8 cellular contexts compared by ENCODE assay signal in genomic region chr4:56978750-56979303, GRCh38. TPM values are rescaled to one million over a fixed set of nuclear protein-coding genes. Genes with fewer than 3 reads are reported as not detected.
A peak's percentile ranks its signal among the peaks of the same experiment; 100 is the strongest.
DNase-seq lines count a peak whose midpoint lies in the region; ATAC-seq and TF ChIP-seq lines count a peak whose summit lies in the region.

Gene POLR2B (plus strand): TSS chr4:56978896. CDS start chr4:56978986, 90 bp downstream.

- DNase-seq in GM04504 (ENCODE audit: low read depth): peak; percentile 88
- DNase-seq in HFFc6: peak; percentile 90
- peak; percentile 98 for DNase-seq in NB4 (ENCODE audit: low read depth)
- peak; percentile 81 for DNase-seq in glomerular endothelial cell (ENCODE audit: extremely low read depth, low read depth, low spot score)
- peak; percentile 92 for DNase-seq in osteoblast (ENCODE audit: insufficient read length, low spot score, missing footprints)
- peak; percentile 81 for DNase-seq in thoracic aorta (ENCODE audit: low spot score)

- H3K4me3 ChIP-seq in NB4 (ENCODE audit: low read depth, low read length): peak within 1 kb of the TSS; percentile 91
- H3K4me3 ChIP-seq in osteoblast (ENCODE audit: insufficient read depth, low read length): peak within 1 kb of the TSS; percentile 93
- peak within 1 kb of the TSS; percentile 75 for H3K4me3 ChIP-seq in thoracic aorta

- peaks cover 8% of the 10 kb centered on the region; the same call in 1 of the 2 replicates for H3K27me3 Mint-ChIP-seq in HFFc6 (ENCODE audit: insufficient read depth)
- H3K27me3 Mint-ChIP-seq in activated naive CD4-positive, alpha-beta T cell treated with anti-CD3 and anti-CD28 coated beads, Interleukin-2, amount 50 U/mL, for 24 hours: no peaks in the 10 kb centered on the region

- peak within 1 kb of the TSS; percentile 94 for H2AFZ ChIP-seq in osteoblast (ENCODE audit: low read length)

- H3K9me3 Mint-ChIP-seq in HFFc6: no peaks in the 10 kb centered on the region
- H3K9me3 Mint-ChIP-seq in activated naive CD4-positive, alpha-beta T cell treated with anti-CD3 and anti-CD28 coated beads, Interleukin-2, amount 50 U/mL, for 24 hours: peaks cover 2% of the 10 kb centered on the region

- peak; percentile 88 for TF ChIP-seq POLR2A in NB4 (IDR thresholded peaks at IDR 0.05; ENCODE audit: extremely low read depth, insufficient read length)

- peaks cover under 1% of the 10 kb centered on the region for H3K36me3 ChIP-seq in osteoblast (ENCODE audit: insufficient read depth, low read length)
- no peaks in the 10 kb centered on the region for H3K36me3 ChIP-seq in thoracic aorta

- H3K27ac Mint-ChIP-seq in HFFc6: peak within 1 kb of the TSS; percentile 98
- H3K27ac Mint-ChIP-seq in activated naive CD4-positive, alpha-beta T cell treated with anti-CD3 and anti-CD28 coated beads, Interleukin-2, amount 50 U/mL, for 24 hours: peak within 1 kb of the TSS; percentile 98

- peaks cover 28% of the 10 kb centered on the region for H3K36me3 Mint-ChIP-seq in HFFc6 (ENCODE audit: low read depth)
- H3K36me3 Mint-ChIP-seq in activated naive CD4-positive, alpha-beta T cell treated with anti-CD3 and anti-CD28 coated beads, Interleukin-2, amount 50 U/mL, for 24 hours: peaks cover 10% of the 10 kb centered on the region

- H3K27me3 ChIP-seq in osteoblast (ENCODE audit: insufficient read depth, low read length): no peaks in the 10 kb centered on the region
- no peaks in the 10 kb centered on the region for H3K27me3 ChIP-seq in thoracic aorta (replicated peaks; ENCODE audit: insufficient read depth)

- peaks cover 46% of the 10 kb centered on the region for H4K20me1 ChIP-seq in osteoblast (ENCODE audit: insufficient read depth, low read length)

- peak within 1 kb of the TSS; percentile 92 for H3K4me2 ChIP-seq in osteoblast (ENCODE audit: insufficient read depth, low read length)

- H3K4me3 Mint-ChIP-seq in HFFc6: peak within 1 kb of the TSS; percentile 99
- peak within 1 kb of the TSS; percentile 100 for H3K4me3 Mint-ChIP-seq in activated naive CD4-positive, alpha-beta T cell treated with anti-CD3 and anti-CD28 coated beads, Interleukin-2, amount 50 U/mL, for 24 hours

- H3K4me1 Mint-ChIP-seq in HFFc6 (ENCODE audit: low read depth): peaks cover 41% of the 10 kb centered on the region
- H3K4me1 Mint-ChIP-seq in activated naive CD4-positive, alpha-beta T cell treated with anti-CD3 and anti-CD28 coated beads, Interleukin-2, amount 50 U/mL, for 24 hours: peaks cover 43% of the 10 kb centered on the region

- ATAC-seq in SK-N-SH treated with all-trans-retinoic acid at 6 μM for 48 hours (peak; percentile 73), thoracic aorta (ENCODE audit: insufficient number of reproducible peaks, low FRiP score, low read depth) (peak; percentile 74)

- peak within 1 kb of the TSS; percentile 94 for H3K27ac ChIP-seq in osteoblast (ENCODE audit: low read depth, low read length)
- H3K27ac ChIP-seq in thoracic aorta: peak within 1 kb of the TSS; percentile 93 to 94

- TF ChIP-seq CTCF in HFFc6 (IDR thresholded peaks at IDR 0.05): no peak
- TF ChIP-seq CTCF in NB4 (IDR thresholded peaks at IDR 0.05; ENCODE audit: low read depth, low read length): no peak
- no peak for TF ChIP-seq CTCF in osteoblast (IDR thresholded peaks at IDR 0.05; ENCODE audit: extremely low read depth, low read depth, low read length)
- TF ChIP-seq CTCF in thoracic aorta (IDR thresholded peaks at IDR 0.05): no peak

- peaks cover 17% of the 10 kb centered on the region for H3K4me1 ChIP-seq in osteoblast (ENCODE audit: insufficient read depth, low read length)
- H3K4me1 ChIP-seq in thoracic aorta (ENCODE audit: control insufficient read depth in 1 of 2, low read depth in 2 of 2): peaks cover 40 to 55% of the 10 kb centered on the region in 2 donors

- H3K79me2 ChIP-seq in osteoblast (ENCODE audit: insufficient read depth, low read length): peaks cover 85% of the 10 kb centered on the region

- no peaks in the 10 kb centered on the region for H3K9me3 ChIP-seq in osteoblast (ENCODE audit: low read depth, low read length)
- no peaks in the 10 kb centered on the region for H3K9me3 ChIP-seq in thoracic aorta

TF ChIP-seq in SK-N-SH treated with all-trans-retinoic acid at 6 μM for 48 hours, 23 proteins besides CTCF, POLR2A, EP300 and RAD21:
- 0 out of 2 replicates have a peak, but pooled peaks have one; percentile 35 for TF ChIP-seq ESRRG (CRISPR knock-in tag; IDR thresholded peaks at IDR 0.05)
- TF ChIP-seq, protein P1, sequence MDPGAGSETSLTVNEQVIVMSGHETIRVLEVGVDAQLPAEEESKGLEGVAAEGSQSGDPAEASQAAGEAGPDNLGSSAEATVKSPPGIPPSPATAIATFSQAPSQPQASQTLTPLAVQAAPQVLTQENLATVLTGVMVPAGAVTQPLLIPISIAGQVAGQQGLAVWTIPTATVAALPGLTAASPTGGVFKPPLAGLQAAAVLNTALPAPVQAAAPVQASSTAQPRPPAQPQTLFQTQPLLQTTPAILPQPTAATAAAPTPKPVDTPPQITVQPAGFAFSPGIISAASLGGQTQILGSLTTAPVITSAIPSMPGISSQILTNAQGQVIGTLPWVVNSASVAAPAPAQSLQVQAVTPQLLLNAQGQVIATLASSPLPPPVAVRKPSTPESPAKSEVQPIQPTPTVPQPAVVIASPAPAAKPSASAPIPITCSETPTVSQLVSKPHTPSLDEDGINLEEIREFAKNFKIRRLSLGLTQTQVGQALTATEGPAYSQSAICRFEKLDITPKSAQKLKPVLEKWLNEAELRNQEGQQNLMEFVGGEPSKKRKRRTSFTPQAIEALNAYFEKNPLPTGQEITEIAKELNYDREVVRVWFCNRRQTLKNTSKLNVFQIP (CRISPR knock-in tag; IDR thresholded peaks at IDR 0.05; ENCODE audit: borderline replicate concordance, low read depth): 0 out of 2 replicates have a peak, but pooled peaks have one; percentile 54
- TF ChIP-seq ARNTL (CRISPR knock-in tag; IDR thresholded peaks at IDR 0.05; ENCODE audit: borderline replicate concordance, low read depth): no peak
- TF ChIP-seq, protein P2, sequence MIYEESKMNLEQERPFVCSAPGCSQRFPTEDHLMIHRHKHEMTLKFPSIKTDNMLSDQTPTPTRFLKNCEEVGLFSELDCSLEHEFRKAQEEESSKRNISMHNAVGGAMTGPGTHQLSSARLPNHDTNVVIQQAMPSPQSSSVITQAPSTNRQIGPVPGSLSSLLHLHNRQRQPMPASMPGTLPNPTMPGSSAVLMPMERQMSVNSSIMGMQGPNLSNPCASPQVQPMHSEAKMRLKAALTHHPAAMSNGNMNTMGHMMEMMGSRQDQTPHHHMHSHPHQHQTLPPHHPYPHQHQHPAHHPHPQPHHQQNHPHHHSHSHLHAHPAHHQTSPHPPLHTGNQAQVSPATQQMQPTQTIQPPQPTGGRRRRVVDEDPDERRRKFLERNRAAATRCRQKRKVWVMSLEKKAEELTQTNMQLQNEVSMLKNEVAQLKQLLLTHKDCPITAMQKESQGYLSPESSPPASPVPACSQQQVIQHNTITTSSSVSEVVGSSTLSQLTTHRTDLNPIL (CRISPR knock-in tag; IDR thresholded peaks at IDR 0.05; ENCODE audit: low read depth): no peak
- no peak for TF ChIP-seq ZNF8 (CRISPR knock-in tag; IDR thresholded peaks at IDR 0.05)
- TF ChIP-seq ZNF70 (CRISPR knock-in tag; IDR thresholded peaks at IDR 0.05): no peak
- TF ChIP-seq, protein P3, sequence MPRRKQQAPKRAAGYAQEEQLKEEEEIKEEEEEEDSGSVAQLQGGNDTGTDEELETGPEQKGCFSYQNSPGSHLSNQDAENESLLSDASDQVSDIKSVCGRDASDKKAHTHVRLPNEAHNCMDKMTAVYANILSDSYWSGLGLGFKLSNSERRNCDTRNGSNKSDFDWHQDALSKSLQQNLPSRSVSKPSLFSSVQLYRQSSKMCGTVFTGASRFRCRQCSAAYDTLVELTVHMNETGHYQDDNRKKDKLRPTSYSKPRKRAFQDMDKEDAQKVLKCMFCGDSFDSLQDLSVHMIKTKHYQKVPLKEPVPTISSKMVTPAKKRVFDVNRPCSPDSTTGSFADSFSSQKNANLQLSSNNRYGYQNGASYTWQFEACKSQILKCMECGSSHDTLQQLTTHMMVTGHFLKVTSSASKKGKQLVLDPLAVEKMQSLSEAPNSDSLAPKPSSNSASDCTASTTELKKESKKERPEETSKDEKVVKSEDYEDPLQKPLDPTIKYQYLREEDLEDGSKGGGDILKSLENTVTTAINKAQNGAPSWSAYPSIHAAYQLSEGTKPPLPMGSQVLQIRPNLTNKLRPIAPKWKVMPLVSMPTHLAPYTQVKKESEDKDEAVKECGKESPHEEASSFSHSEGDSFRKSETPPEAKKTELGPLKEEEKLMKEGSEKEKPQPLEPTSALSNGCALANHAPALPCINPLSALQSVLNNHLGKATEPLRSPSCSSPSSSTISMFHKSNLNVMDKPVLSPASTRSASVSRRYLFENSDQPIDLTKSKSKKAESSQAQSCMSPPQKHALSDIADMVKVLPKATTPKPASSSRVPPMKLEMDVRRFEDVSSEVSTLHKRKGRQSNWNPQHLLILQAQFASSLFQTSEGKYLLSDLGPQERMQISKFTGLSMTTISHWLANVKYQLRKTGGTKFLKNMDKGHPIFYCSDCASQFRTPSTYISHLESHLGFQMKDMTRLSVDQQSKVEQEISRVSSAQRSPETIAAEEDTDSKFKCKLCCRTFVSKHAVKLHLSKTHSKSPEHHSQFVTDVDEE (CRISPR knock-in tag; IDR thresholded peaks at IDR 0.05): no peak

RNA-seq across cellular contexts. Expression of gene POLR2B, which starts in this region (rescaled TPM):
- 10 to 100 TPM; 83.5 to 90.9 (median 87.8) TPM for total RNA-seq in HFFc6 (2021; fragmentation: NEBNext Ultra II Directional; extraction: Animal tissue kit (Norgen Biotek cat#: 25700))
- 67.4 and 80.9 TPM in 2 replicates for total RNA-seq in glomerular endothelial cell
- 99.2 and 102 TPM in 2 replicates for total RNA-seq in osteoblast
- 10 to 100 TPM; 48.3 to 98.5 TPM for total RNA-seq in thoracic aorta

Comparison
In these comparisons a context has a peak if more than half of its experiments do, and no peak if none do; other contexts are left out.
1. Peak in every context shown above with its lines: DNase-seq, ATAC-seq, H3K4me3 ChIP-seq and H3K27ac ChIP-seq.